ENCODE assay signal across 8 cellular contexts in genomic region chrX:16870861-16871584, GRCh38. TPM values are rescaled to one million over a fixed set of nuclear protein-coding genes. Genes with fewer than 3 reads are reported as not detected.
DNase-seq lines count a peak whose midpoint lies in the region; ATAC-seq, FAIRE-seq and TF ChIP-seq lines count a peak whose summit lies in the region.

No MANE protein-coding gene starts in this region.

- H3K36me3 ChIP-seq in endodermal cell (ENCODE audit: control insufficient read depth, insufficient read depth, low read length): peaks cover 8% of the 10 kb centered on the region
- no peaks in the 10 kb centered on the region for H3K36me3 ChIP-seq in muscle layer of colon (ENCODE audit: insufficient read depth, low read length)
- no peaks in the 10 kb centered on the region for H3K36me3 ChIP-seq in aorta (ENCODE audit: control insufficient read depth in 1 of 2, insufficient read depth in 2 of 2, low read length in 1 of 2)

- no peaks in the 10 kb centered on the region for H3K9me3 ChIP-seq in endodermal cell (ENCODE audit: control insufficient read depth, low read length)
- no peaks in the 10 kb centered on the region for H3K9me3 ChIP-seq in muscle layer of colon (ENCODE audit: low read length)
- H3K9me3 ChIP-seq in aorta (ENCODE audit: control insufficient read depth, low read length): no peaks in the 10 kb centered on the region

- H3K4me3 ChIP-seq in endodermal cell (ENCODE audit: low read length): peak overlapping the region; percentile 78
- H3K4me3 ChIP-seq in muscle layer of colon (ENCODE audit: low read depth in 1 of 2, low read length in 2 of 2): peak overlapping the region; percentile 60 to 66
- H3K4me3 ChIP-seq in aorta (ENCODE audit: low read length in 2 of 2): peak overlapping the region; percentile 37 to 69

- WGBS in endodermal cell (ENCODE audit: insufficient coverage in 1 of 2, insufficient read length in 1 of 2), 2 experiments: 0 to 3% methylated on average over 1 to 35 of the region's 35 CpGs
- WGBS in aorta, 2 donors: 1 to 17% methylated on average over 35 of the region's 35 CpGs

- ATAC-seq in HG03457 (IDR thresholded peaks at IDR 0.05; ENCODE audit: unreplicated experiment) (peak; percentile 4), aorta (ENCODE audit: low FRiP score) (peak; percentile 27)

- no peaks in the 10 kb centered on the region for H3K9me3 Mint-ChIP-seq in activated T-cell treated with anti-CD3 and anti-CD28 coated beads, Interleukin-2, amount 50 U/mL, for 24 hours
- H3K9me3 Mint-ChIP-seq in endodermal cell: no peaks in the 10 kb centered on the region

- H3K4me1 ChIP-seq in endodermal cell (ENCODE audit: control insufficient read depth, insufficient read depth, low read length) (no peaks in the 10 kb centered on the region), muscle layer of colon (ENCODE audit: insufficient read depth, low read length) (peaks cover 17% of the 10 kb centered on the region), aorta (ENCODE audit: control insufficient read depth in 1 of 2, insufficient read depth in 2 of 2, low read length in 2 of 2) (no peaks in the 10 kb centered on the region)

- peak overlapping the region; percentile 82 for H3K27ac Mint-ChIP-seq in activated T-cell treated with anti-CD3 and anti-CD28 coated beads, Interleukin-2, amount 50 U/mL, for 24 hours
- peak overlapping the region; percentile 98 for H3K27ac Mint-ChIP-seq in endodermal cell

- no peak for TF ChIP-seq POLR2A in GM12892 (IDR thresholded peaks at IDR 0.05; ENCODE audit: low read depth, low read length)

- H3K9ac ChIP-seq in endodermal cell (ENCODE audit: extremely low read depth, low read length, poor library complexity, severe bottlenecking) (peak overlapping the region; percentile 51), muscle layer of colon (ENCODE audit: low read length) (peak overlapping the region; percentile 0)

- H3K4me3 Mint-ChIP-seq in activated T-cell treated with anti-CD3 and anti-CD28 coated beads, Interleukin-2, amount 50 U/mL, for 24 hours: peak overlapping the region; percentile 77
- peak overlapping the region; percentile 96 for H3K4me3 Mint-ChIP-seq in endodermal cell

- peaks cover 66% of the 10 kb centered on the region for H3K27me3 Mint-ChIP-seq in activated T-cell treated with anti-CD3 and anti-CD28 coated beads, Interleukin-2, amount 50 U/mL, for 24 hours
- peaks cover 17% of the 10 kb centered on the region for H3K27me3 Mint-ChIP-seq in endodermal cell (ENCODE audit: insufficient read depth)

- H3K27me3 ChIP-seq in endodermal cell (ENCODE audit: control insufficient read depth, insufficient read depth, low read length, poor library complexity, severe bottlenecking) (no peaks in the 10 kb centered on the region), muscle layer of colon (ENCODE audit: control insufficient read depth in 1 of 2, insufficient read depth in 2 of 2, low read length in 2 of 2) (peaks cover 0 to 7% of the 10 kb centered on the region in 2 donors), aorta (ENCODE audit: control insufficient read depth in 1 of 2, insufficient read depth in 2 of 2, low read length in 1 of 2) (no peaks in the 10 kb centered on the region)

- FAIRE-seq in GM12892 (lab: Jason Lieb, UNC): no peak

- no peak for DNase-seq in activated T-cell treated with anti-CD3 and anti-CD28 coated beads, Interleukin-2, amount 50 U/mL, for 24 hours
- DNase-seq in activated T-cell treated with anti-CD3 and anti-CD28 coated beads for 4 hours (no peak), T follicular helper cell (ENCODE audit: low read depth) (peak; percentile 19), endodermal cell (peak; percentile 88), aorta (peak; percentile 57 to 83), GM12892 (ENCODE audit: insufficient read length) (no peak)

- H3K4me1 Mint-ChIP-seq in activated T-cell treated with anti-CD3 and anti-CD28 coated beads, Interleukin-2, amount 50 U/mL, for 24 hours (ENCODE audit: low read depth): peaks cover 38% of the 10 kb centered on the region
- H3K4me1 Mint-ChIP-seq in endodermal cell: peaks cover 51% of the 10 kb centered on the region

- no peak for TF ChIP-seq CTCF in endodermal cell (conservative IDR thresholded peaks at IDR 0.05)

- peaks cover 31% of the 10 kb centered on the region for H3K36me3 Mint-ChIP-seq in activated T-cell treated with anti-CD3 and anti-CD28 coated beads, Interleukin-2, amount 50 U/mL, for 24 hours (ENCODE audit: low read depth)
- H3K36me3 Mint-ChIP-seq in endodermal cell (ENCODE audit: low read depth): peaks cover 25% of the 10 kb centered on the region

- intact Hi-C loops in aorta (cut with DNase I): loop anchor here in 1 of 2 donors (2.0 to 5.0 kb wide), 2 partner anchors 34 to 84 kb away; partner anchors contain the start of gene TXLNG

- H3K27ac ChIP-seq in endodermal cell (ENCODE audit: low read depth, low read length) (peak overlapping the region; percentile 84), muscle layer of colon (ENCODE audit: low read depth, low read length) (peak overlapping the region; percentile 54), aorta (ENCODE audit: low read depth in 1 of 2, low read length in 2 of 2) (peak overlapping the region; percentile 0 to 69)

RNA-seq across cellular contexts. Expression of gene RBBP7, which starts 0.9 kb away (rescaled TPM):
- total RNA-seq in endodermal cell (100 to 1,000 TPM; 135 to 239 TPM), aorta (10 to 100 TPM; 89.4 to 97.5 TPM)
- polyA plus RNA-seq in endodermal cell (2013, experiment 1 of 2): 124 TPM
- polyA plus RNA-seq in endodermal cell (2013, experiment 2 of 2): 120 TPM
- polyA plus RNA-seq in aorta: 100 to 1,000 TPM in 1 of 2 donors, 10 to 100 TPM in 1; 66.9 to 159 TPM
- 143 TPM for polyA plus RNA-seq in GM12892 (2012; ENCODE audit: missing spikeins)

Comparison
In these comparisons a context has a peak if more than half of its experiments do, and no peak if none do; other contexts are left out.
1. DNase-seq: peak in T follicular helper cell (single experiment), endodermal cell (single experiment) and aorta (2 of 2); none in activated T-cell treated with anti-CD3 and anti-CD28 coated beads, Interleukin-2, amount 50 U/mL, for 24 hours (single experiment), activated T-cell treated with anti-CD3 and anti-CD28 coated beads for 4 hours (single experiment) and GM12892 (single experiment).
2. Peak in every context shown above with its lines, with median percentiles within 50 percentile points of each other: H3K27ac ChIP-seq and H3K4me3 ChIP-seq.